In the genomic region with DNA sequence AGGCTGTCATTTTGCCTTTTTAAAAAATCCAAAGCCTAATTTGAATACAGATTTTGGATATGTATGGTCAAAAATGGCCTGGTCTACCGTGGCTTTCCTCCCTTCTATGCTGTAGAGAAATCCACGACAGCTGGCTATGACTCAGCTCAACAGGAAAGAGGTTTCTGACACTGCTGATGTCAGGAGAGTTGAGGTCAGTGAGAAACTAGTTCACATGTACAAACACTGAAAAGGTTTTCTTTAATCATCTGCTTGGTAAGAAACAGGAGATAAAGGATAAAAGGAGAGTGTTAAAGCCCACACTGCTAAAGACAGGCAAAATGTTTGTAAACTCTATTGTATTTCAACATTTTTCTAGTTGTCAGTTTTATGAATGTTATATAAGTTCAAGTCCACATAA, we compare ENCODE assay signal across 8 cellular contexts.
DNase-seq lines count a peak whose midpoint lies in the region; ATAC-seq, FAIRE-seq and TF ChIP-seq lines count a peak whose summit lies in the region.

No MANE protein-coding gene starts in this region.

- peak; percentile 89 for FAIRE-seq in A549 (lab: Jason Lieb, UNC)

- H3K4me1 ChIP-seq in A549 (peaks cover 26% of the 10 kb centered on the region), SJSA1 (replicated peaks) (peaks cover 27% of the 10 kb centered on the region), BE2C (no peaks in the 10 kb centered on the region)
- H3K4me1 ChIP-seq in naive thymus-derived CD4-positive, alpha-beta T cell (ENCODE audit: control insufficient read depth in 2 of 2, insufficient read depth in 2 of 2, low read length in 2 of 2) = peaks cover 0 to 25% of the 10 kb centered on the region in 2 donors

- DNase-seq in A549 (ENCODE audit: low read depth in 1 of 2, low spot score in 1 of 2) (peak; percentile 5 to 49), GM13977 (ENCODE audit: low spot score) (peak; percentile 39), SJSA1 (ENCODE audit: low read depth in 1 of 2, low spot score in 2 of 2) (peak; percentile 42 to 60), cardiac fibroblast (ENCODE audit: low read depth in 2 of 2) (peak; percentile 83 to 89), BE2C (no peak)
- DNase-seq in naive thymus-derived CD4-positive, alpha-beta T cell = peak in 1 of 9 donors; percentile 24

- CTCF ChIA-PET in A549 (lab: Yijun Ruan, JAX) = no interaction called here
- CTCF ChIA-PET in naive thymus-derived CD4-positive, alpha-beta T cell (lab: Charles Lee) = interaction anchor here (0.7 kb wide), 1 partner anchor 8 kb away, joined by 5 read pairs; no protein-coding TSS in a partner anchor

- H3K27me3 ChIP-seq in SJSA1 (replicated peaks) = no peaks in the 10 kb centered on the region
- no peaks in the 10 kb centered on the region for H3K27me3 ChIP-seq in naive thymus-derived CD4-positive, alpha-beta T cell (ENCODE audit: control insufficient read depth in 2 of 2, insufficient read depth in 2 of 2, low read length in 2 of 2)
- H3K27me3 ChIP-seq in BE2C = no peaks in the 10 kb centered on the region

- no peak for TF ChIP-seq CTCF in A549 (IDR thresholded peaks at IDR 0.05)
- TF ChIP-seq CTCF in GM13977 (IDR thresholded peaks at IDR 0.05; ENCODE audit: extremely low read depth, insufficient read depth, missing control alignments) = no peak
- no peak for TF ChIP-seq CTCF in cardiac fibroblast (IDR thresholded peaks at IDR 0.05; ENCODE audit: low read depth, low read length)
- no peak for TF ChIP-seq CTCF in BE2C (IDR thresholded peaks at IDR 0.05; ENCODE audit: low read depth, low read length)

- H3K4me1 Mint-ChIP-seq in naive thymus-derived CD4-positive, alpha-beta T cell = peaks cover 7 to 47% (median 29%) of the 10 kb centered on the region in 7 donors

- peak overlapping the region; percentile 28 for H3K4me2 ChIP-seq in A549

- ATAC-seq in A549 = peak; percentile 73 to 76; a peak in 5 of 6 replicates
- ATAC-seq in HG02884 (IDR thresholded peaks at IDR 0.05; ENCODE audit: unreplicated experiment) = peak; percentile 84
- ATAC-seq in naive thymus-derived CD4-positive, alpha-beta T cell = peak; percentile 82
- no peak for ATAC-seq in HG03439 (IDR thresholded peaks at IDR 0.05; ENCODE audit: unreplicated experiment)

- H3K27me3 Mint-ChIP-seq in naive thymus-derived CD4-positive, alpha-beta T cell = no peaks in the 10 kb centered on the region

- no peaks in the 10 kb centered on the region for H3K9me3 ChIP-seq in A549
- no peaks in the 10 kb centered on the region for H3K9me3 ChIP-seq in SJSA1 (replicated peaks)
- H3K9me3 ChIP-seq in naive thymus-derived CD4-positive, alpha-beta T cell (ENCODE audit: control insufficient read depth in 2 of 3, low read length in 3 of 3) = no peaks in the 10 kb centered on the region
- H3K9me3 ChIP-seq in BE2C = no peaks in the 10 kb centered on the region

- in situ Hi-C loops in GM13977 (cut with MboI; ENCODE audit: low pct_unique_long_range_greater_than_20kb, low sequenced_read_pairs, unreplicated experiment) = no loop called here

- 2% methylated on average over 2 of the region's 2 CpGs for WGBS in A549 (ENCODE audit: missing lambda C conversion rate)

- peaks cover 0 to 16% (median 4%) of the 10 kb centered on the region in 5 donors for H3K36me3 Mint-ChIP-seq in naive thymus-derived CD4-positive, alpha-beta T cell

- H3K4me3 Mint-ChIP-seq in naive thymus-derived CD4-positive, alpha-beta T cell = peak overlapping the region in 1 of 10 donors; percentile 50

- H3K36me3 ChIP-seq in SJSA1 (no peaks in the 10 kb centered on the region), BE2C (no peaks in the 10 kb centered on the region)
- H3K36me3 ChIP-seq in naive thymus-derived CD4-positive, alpha-beta T cell (ENCODE audit: control insufficient read depth in 2 of 3, insufficient read depth in 3 of 3, low read length in 3 of 3) = no peaks in the 10 kb centered on the region

- H3K9me3 Mint-ChIP-seq in naive thymus-derived CD4-positive, alpha-beta T cell = peaks cover 0 to 2% (median 0%) of the 10 kb centered on the region in 11 donors

- intact Hi-C loops in naive thymus-derived CD4-positive, alpha-beta T cell (cut with micrococcal nuclease) = loop anchor here in 1 of 2 donors (5.0 kb wide), 1 partner anchor 106 kb away; no protein-coding TSS in a partner anchor

- H3K27ac ChIP-seq in A549 (peak overlapping the region; percentile 6 to 66; a peak in 4 of 6 replicates), SJSA1 (peak overlapping the region; percentile 71)
- H3K27ac ChIP-seq in naive thymus-derived CD4-positive, alpha-beta T cell (ENCODE audit: low read depth, low read length) = no peak overlapping the region

- POLR2A ChIA-PET in A549 (lab: Yijun Ruan, JAX) = no interaction called here
- POLR2A ChIA-PET in naive thymus-derived CD4-positive, alpha-beta T cell (lab: Charles Lee) = no interaction called here

- TF ChIP-seq RAD21 in A549 (conservative IDR thresholded peaks at IDR 0.05 in 1 of 2, IDR thresholded peaks at IDR 0.05 in 1 of 2) = no peak

- no peak for TF ChIP-seq EP300 in A549 (IDR thresholded peaks at IDR 0.05)

- H3K4me3 ChIP-seq in A549 = no peak overlapping the region
- no peak overlapping the region for H3K4me3 ChIP-seq in SJSA1
- no peak overlapping the region for H3K4me3 ChIP-seq in cardiac fibroblast (replicated peaks in 1 of 2; ENCODE audit: low read depth in 2 of 2, low read length in 2 of 2)
- H3K4me3 ChIP-seq in naive thymus-derived CD4-positive, alpha-beta T cell (ENCODE audit: low read length) = no peak overlapping the region
- H3K4me3 ChIP-seq in BE2C (ENCODE audit: low read depth, low read length) = no peak overlapping the region

- H3K27ac Mint-ChIP-seq in naive thymus-derived CD4-positive, alpha-beta T cell = peak overlapping the region in 1 of 9 donors; percentile 81

- no peak for TF ChIP-seq POLR2A in A549 (IDR thresholded peaks at IDR 0.05; ENCODE audit: low read length)

TF ChIP-seq in A549, 52 proteins besides CTCF, POLR2A, EP300 and RAD21 (continues in another document):
- TF ChIP-seq SREBF2 (IDR thresholded peaks at IDR 0.05) (no peak), HEYL (CRISPR knock-in tag; IDR thresholded peaks at IDR 0.05) (no peak), KDM1A (IDR thresholded peaks at IDR 0.05; ENCODE audit: low read depth) (no peak), ESRRA (IDR thresholded peaks at IDR 0.05; ENCODE audit: borderline replicate concordance, low read length) (no peak), NR3C1 (IDR thresholded peaks at IDR 0.05) (no peak), FOXS1 (CRISPR knock-in tag; IDR thresholded peaks at IDR 0.05) (no peak), HOXB13 (CRISPR knock-in tag; IDR thresholded peaks at IDR 0.05; ENCODE audit: low read depth) (no peak), TP53 (CRISPR knock-in tag; IDR thresholded peaks at IDR 0.05) (no peak), RNF2 (IDR thresholded peaks at IDR 0.05; ENCODE audit: borderline replicate concordance, low read depth) (no peak), POLR2AphosphoS2 (conservative IDR thresholded peaks at IDR 0.05; ENCODE audit: low read length) (no peak), HOXA7 (CRISPR knock-in tag; IDR thresholded peaks at IDR 0.05) (no peak), CEBPB (IDR thresholded peaks at IDR 0.05) (no peak), MAZ (IDR thresholded peaks at IDR 0.05; ENCODE audit: borderline replicate concordance, low read depth, low read length) (no peak), JUN (IDR thresholded peaks at IDR 0.05) (no peak)
- TF ChIP-seq, protein P1, sequence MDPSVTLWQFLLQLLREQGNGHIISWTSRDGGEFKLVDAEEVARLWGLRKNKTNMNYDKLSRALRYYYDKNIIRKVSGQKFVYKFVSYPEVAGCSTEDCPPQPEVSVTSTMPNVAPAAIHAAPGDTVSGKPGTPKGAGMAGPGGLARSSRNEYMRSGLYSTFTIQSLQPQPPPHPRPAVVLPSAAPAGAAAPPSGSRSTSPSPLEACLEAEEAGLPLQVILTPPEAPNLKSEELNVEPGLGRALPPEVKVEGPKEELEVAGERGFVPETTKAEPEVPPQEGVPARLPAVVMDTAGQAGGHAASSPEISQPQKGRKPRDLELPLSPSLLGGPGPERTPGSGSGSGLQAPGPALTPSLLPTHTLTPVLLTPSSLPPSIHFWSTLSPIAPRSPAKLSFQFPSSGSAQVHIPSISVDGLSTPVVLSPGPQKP (IDR thresholded peaks at IDR 0.05; ENCODE audit: low read depth, low read length) = no peak
- TF ChIP-seq, protein P2, sequence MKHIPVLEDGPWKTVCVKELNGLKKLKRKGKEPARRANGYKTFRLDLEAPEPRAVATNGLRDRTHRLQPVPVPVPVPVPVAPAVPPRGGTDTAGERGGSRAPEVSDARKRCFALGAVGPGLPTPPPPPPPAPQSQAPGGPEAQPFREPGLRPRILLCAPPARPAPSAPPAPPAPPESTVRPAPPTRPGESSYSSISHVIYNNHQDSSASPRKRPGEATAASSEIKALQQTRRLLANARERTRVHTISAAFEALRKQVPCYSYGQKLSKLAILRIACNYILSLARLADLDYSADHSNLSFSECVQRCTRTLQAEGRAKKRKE (CRISPR knock-in tag; IDR thresholded peaks at IDR 0.05; ENCODE audit: low read depth) = no peak
- TF ChIP-seq, protein P3, sequence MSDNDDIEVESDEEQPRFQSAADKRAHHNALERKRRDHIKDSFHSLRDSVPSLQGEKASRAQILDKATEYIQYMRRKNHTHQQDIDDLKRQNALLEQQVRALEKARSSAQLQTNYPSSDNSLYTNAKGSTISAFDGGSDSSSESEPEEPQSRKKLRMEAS (IDR thresholded peaks at IDR 0.05) = no peak
- TF ChIP-seq, protein P4, sequence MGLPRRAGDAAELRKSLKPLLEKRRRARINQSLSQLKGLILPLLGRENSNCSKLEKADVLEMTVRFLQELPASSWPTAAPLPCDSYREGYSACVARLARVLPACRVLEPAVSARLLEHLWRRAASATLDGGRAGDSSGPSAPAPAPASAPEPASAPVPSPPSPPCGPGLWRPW (IDR thresholded peaks at IDR 0.05) = no peak
